Comparison of ENCODE assay signal across 10 cellular contexts in the genomic region with DNA sequence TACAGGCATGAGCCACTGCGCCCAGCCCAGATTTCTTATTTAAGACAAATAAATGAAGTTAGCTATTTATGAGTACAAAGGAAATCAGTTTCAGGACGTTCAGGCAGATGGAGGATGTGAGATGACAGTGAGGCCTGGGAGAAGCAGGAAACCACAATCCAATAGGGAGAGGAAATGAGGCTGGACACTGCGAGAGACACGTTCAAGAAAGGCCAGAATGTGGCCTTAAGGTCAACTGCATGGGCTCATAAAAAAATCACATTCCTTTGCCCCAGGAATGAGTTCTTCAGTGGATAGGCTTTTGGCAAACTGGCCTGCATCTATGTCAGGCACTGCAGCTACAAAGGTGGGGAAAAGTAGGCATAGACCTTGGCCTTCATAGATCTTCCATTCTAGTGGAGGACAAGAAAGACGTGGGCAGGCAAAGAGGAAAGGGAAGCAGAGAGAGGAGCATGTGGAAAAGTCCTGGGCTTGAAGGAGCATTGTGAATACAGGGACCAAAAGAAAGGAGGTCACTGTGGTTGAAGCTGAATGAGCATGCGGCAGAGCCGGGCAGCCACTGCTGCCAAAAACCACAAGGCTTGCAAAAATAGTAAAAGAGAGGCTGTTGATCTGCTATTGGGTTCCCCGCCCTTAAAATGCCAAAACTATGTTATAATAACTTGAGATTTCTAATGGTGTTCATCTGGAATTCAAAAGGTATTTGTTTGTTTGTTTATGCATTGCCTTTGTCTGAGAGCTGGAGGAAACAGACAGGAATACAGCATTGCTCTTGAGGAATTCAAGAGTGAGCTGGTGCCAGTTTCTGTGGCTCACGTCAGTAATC.
DNase-seq lines count a peak whose midpoint lies in the region; ATAC-seq, FAIRE-seq and TF ChIP-seq lines count a peak whose summit lies in the region.
"Had no signal": no experiment of that assay in that cellular context is flagged by ENCODE, and none has a peak within 500 bp of the region (broad histone marks: within the 10 kb centered on the region; RNA-seq: fewer than 3 reads in every experiment).

No MANE protein-coding gene starts in this region.

- H3K9me3 Mint-ChIP-seq in HFFc6, result no peaks in the 10 kb centered on the region
- no peaks in the 10 kb centered on the region for H3K9me3 Mint-ChIP-seq in activated CD4-positive, alpha-beta T cell treated with anti-CD3 and anti-CD28 coated beads, Interleukin-2, amount 10 ng/mL, durations not matched to agents 24 days and 14 days

- peak overlapping the region; percentile 10 to 71 (median 25) for H3K27ac ChIP-seq in gastrocnemius medialis

- peaks cover 19% of the 10 kb centered on the region for H3K27me3 Mint-ChIP-seq in HFFc6 (ENCODE audit: insufficient read depth)
- H3K27me3 Mint-ChIP-seq in activated CD4-positive, alpha-beta T cell treated with anti-CD3 and anti-CD28 coated beads, Interleukin-2, amount 10 ng/mL, durations not matched to agents 24 days and 14 days, result peaks cover 2% of the 10 kb centered on the region

- ATAC-seq in Right ventricle myocardium superior (ENCODE audit: poor library complexity) (peak; percentile 72), gastrocnemius medialis (peak; percentile 45 to 55), HG03095 (IDR thresholded peaks at IDR 0.05; ENCODE audit: unreplicated experiment) (no peak), GM19395 (IDR thresholded peaks at IDR 0.05; ENCODE audit: unreplicated experiment) (no peak)
- ATAC-seq: activated CD4-positive, CD25-positive, alpha-beta regulatory T cell treated with anti-CD3 and anti-CD28 coated beads, Interleukin-2, amount 50 U/mL, for 24 hours had no signal

- peak overlapping the region; percentile 43 for H3K9ac ChIP-seq in adipocyte (ENCODE audit: low read length)

- intact Hi-C loops in Right ventricle myocardium superior (cut with DNase I), result no loop called here
- intact Hi-C loops in gastrocnemius medialis (cut with DNase I; ENCODE audit: low total_unique reads), result no loop called here
- intact Hi-C loops in activated CD4-positive, alpha-beta T cell treated with anti-CD3 and anti-CD28 coated beads, Interleukin-2, amount 10 ng/mL, durations not matched to agents 24 days and 14 days (cut with micrococcal nuclease), result no loop called here

- no peak overlapping the region for H3K4me3 Mint-ChIP-seq in HFFc6
- no peak overlapping the region for H3K4me3 Mint-ChIP-seq in activated CD4-positive, alpha-beta T cell treated with anti-CD3 and anti-CD28 coated beads, Interleukin-2, amount 10 ng/mL, durations not matched to agents 24 days and 14 days

- peaks cover 17% of the 10 kb centered on the region for H3K4me1 ChIP-seq in adipocyte (ENCODE audit: control insufficient read depth, insufficient read depth, low read length)
- peaks cover 7 to 10% of the 10 kb centered on the region in 2 donors for H3K4me1 ChIP-seq in gastrocnemius medialis

- H3K4me3 ChIP-seq in adipocyte (ENCODE audit: low read length) (no peak overlapping the region), gastrocnemius medialis (no peak overlapping the region)

- H3K36me3 ChIP-seq in adipocyte (ENCODE audit: control insufficient read depth, insufficient read depth, low read length, severe bottlenecking) (no peaks in the 10 kb centered on the region), gastrocnemius medialis (no peaks in the 10 kb centered on the region)

- TF ChIP-seq CTCF in HFFc6 (IDR thresholded peaks at IDR 0.05), result no peak
- no peak for TF ChIP-seq CTCF in gastrocnemius medialis (IDR thresholded peaks at IDR 0.05 in 4 of 5, conservative IDR thresholded peaks at IDR 0.05 in 1 of 5)

- no peaks in the 10 kb centered on the region for H3K9me3 ChIP-seq in adipocyte (ENCODE audit: control insufficient read depth, low read length)
- no peaks in the 10 kb centered on the region for H3K9me3 ChIP-seq in gastrocnemius medialis

- H3K27me3 ChIP-seq in adipocyte (replicated peaks; ENCODE audit: control insufficient read depth, insufficient read depth, low read length), result no peaks in the 10 kb centered on the region
- H3K27me3 ChIP-seq in gastrocnemius medialis, result no peaks in the 10 kb centered on the region

- peaks cover 12% of the 10 kb centered on the region for H3K4me1 Mint-ChIP-seq in HFFc6 (ENCODE audit: low read depth)
- peaks cover 2% of the 10 kb centered on the region for H3K4me1 Mint-ChIP-seq in activated CD4-positive, alpha-beta T cell treated with anti-CD3 and anti-CD28 coated beads, Interleukin-2, amount 10 ng/mL, durations not matched to agents 24 days and 14 days

- FAIRE-seq in H54 (lab: Jason Lieb, UNC), result no peak
- FAIRE-seq: GM19239 had no signal

- in situ Hi-C loops in gastrocnemius medialis (cut with MboI; ENCODE audit: low sequenced_read_pairs in 4 of 4), result no loop called here

- TF ChIP-seq POLR2A in gastrocnemius medialis (IDR thresholded peaks at IDR 0.05), result no peak
- no peak for TF ChIP-seq POLR2A in H54 (IDR thresholded peaks at IDR 0.05; ENCODE audit: low read depth, low read length)

- H3K27ac Mint-ChIP-seq in HFFc6, result 0 out of 2 replicates have a peak overlapping the region, but pooled peaks have one; percentile 23
- no peak overlapping the region for H3K27ac Mint-ChIP-seq in activated CD4-positive, alpha-beta T cell treated with anti-CD3 and anti-CD28 coated beads, Interleukin-2, amount 10 ng/mL, durations not matched to agents 24 days and 14 days

- no peaks in the 10 kb centered on the region for H3K36me3 Mint-ChIP-seq in HFFc6 (ENCODE audit: low read depth)
- H3K36me3 Mint-ChIP-seq in activated CD4-positive, alpha-beta T cell treated with anti-CD3 and anti-CD28 coated beads, Interleukin-2, amount 10 ng/mL, durations not matched to agents 24 days and 14 days (ENCODE audit: low read depth), result no peaks in the 10 kb centered on the region

- DNase-seq in HFFc6 (peak; percentile 58), adipocyte (ENCODE audit: low read depth) (peak; percentile 71), Right ventricle myocardium superior (no peak), gastrocnemius medialis (no peak), H54 (ENCODE audit: insufficient read length, low spot score) (no peak)
- no peak for DNase-seq in activated CD4-positive, alpha-beta T cell treated with anti-CD3 and anti-CD28 coated beads, Interleukin-2, amount 10 ng/mL, durations not matched to agents 24 days and 14 days

Comparison
In these comparisons a context has a peak if more than half of its experiments do, and no peak if none do; other contexts are left out.
1. DNase-seq: peak in HFFc6 (single experiment) and adipocyte (single experiment); none in Right ventricle myocardium superior (single experiment), gastrocnemius medialis (0 of 2), H54 (single experiment) and activated CD4-positive, alpha-beta T cell treated with anti-CD3 and anti-CD28 coated beads, Interleukin-2, amount 10 ng/mL, durations not matched to agents 24 days and 14 days (single experiment).
2. ATAC-seq: peak in Right ventricle myocardium superior (single experiment) and gastrocnemius medialis (2 of 2); none in HG03095 (single experiment) and GM19395 (single experiment).